ENCODE assay signal across 14 cellular contexts in genomic region chr21:33859373-33860102, GRCh38. TPM values are rescaled to one million over a fixed set of nuclear protein-coding genes. Genes with fewer than 3 reads are reported as not detected.
DNase-seq lines count a peak whose midpoint lies in the region; ATAC-seq and TF ChIP-seq lines count a peak whose summit lies in the region.
"Had no signal": no experiment of that assay in that cellular context is flagged by ENCODE, and none has a peak within 500 bp of the region (broad histone marks: within the 10 kb centered on the region; RNA-seq: fewer than 3 reads in every experiment).

No MANE protein-coding gene starts in this region.

- peaks cover 6% of the 10 kb centered on the region for H3K9me3 Mint-ChIP-seq in glutamatergic neuron (ENCODE audit: unreplicated experiment)
- H3K9me3 Mint-ChIP-seq: CD4-positive, CD25-positive, alpha-beta regulatory T cell; H9 had no signal

- H3K4me1 Mint-ChIP-seq in glutamatergic neuron (ENCODE audit: low read depth, unreplicated experiment): peaks cover 21% of the 10 kb centered on the region
- H3K4me1 Mint-ChIP-seq: CD4-positive, CD25-positive, alpha-beta regulatory T cell; IgD-negative memory B cell had no signal

- H3K27me3 Mint-ChIP-seq in glutamatergic neuron (ENCODE audit: unreplicated experiment): peaks cover 1% of the 10 kb centered on the region
- H3K27me3 Mint-ChIP-seq: CD4-positive, CD25-positive, alpha-beta regulatory T cell had no signal

- H3K9me3 ChIP-seq in ascending aorta (no peaks in the 10 kb centered on the region), subcutaneous abdominal adipose tissue (ENCODE audit: control insufficient read depth in 5 of 5, low read length in 5 of 5) (no peaks in the 10 kb centered on the region)
- H3K9me3 ChIP-seq: BLaER1 treated with 17β-estradiol and CSF1 and Interleukin-3, amounts not matched to agents 10 nM and 100 nM had no signal

- peaks cover 5% of the 10 kb centered on the region for H3K36me3 Mint-ChIP-seq in glutamatergic neuron (ENCODE audit: unreplicated experiment)
- H3K36me3 Mint-ChIP-seq: CD4-positive, CD25-positive, alpha-beta regulatory T cell; IgD-negative memory B cell had no signal

- H3K9ac ChIP-seq in subcutaneous abdominal adipose tissue (ENCODE audit: low read length in 5 of 5): no peak overlapping the region
- H3K9ac ChIP-seq: BLaER1 treated with 17β-estradiol and CSF1 and Interleukin-3, amounts not matched to agents 10 nM and 100 nM had no signal

- no peak overlapping the region for H3K4me3 ChIP-seq in ascending aorta
- no peak overlapping the region for H3K4me3 ChIP-seq in subcutaneous abdominal adipose tissue (ENCODE audit: low read depth in 1 of 5, low read length in 5 of 5)
- H3K4me3 ChIP-seq: BLaER1 treated with 17β-estradiol and CSF1 and Interleukin-3, amounts not matched to agents 10 nM and 100 nM had no signal

- H3K27me3 ChIP-seq in ascending aorta (no peaks in the 10 kb centered on the region), layer of hippocampus (ENCODE audit: control insufficient read depth, insufficient read depth, low read length) (no peaks in the 10 kb centered on the region), subcutaneous abdominal adipose tissue (ENCODE audit: control insufficient read depth in 5 of 5, insufficient read depth in 4 of 5, low read length in 5 of 5) (no peaks in the 10 kb centered on the region)
- H3K27me3 ChIP-seq: BLaER1 treated with 17β-estradiol and CSF1 and Interleukin-3, amounts not matched to agents 10 nM and 100 nM had no signal

- DNase-seq in A172 (ENCODE audit: low spot score) (peak; percentile 11), ascending aorta (ENCODE audit: low spot score in 2 of 2) (no peak), AG08395 (ENCODE audit: low spot score) (no peak), glutamatergic neuron (no peak)
- DNase-seq: CD4-positive, CD25-positive, alpha-beta regulatory T cell; DMS 273 treated with DMSO at 0.1 percent for 48 hours; H9 had no signal

- peaks cover 0 to 3% of the 10 kb centered on the region in 2 donors for H3K4me1 ChIP-seq in ascending aorta
- peaks cover 3 to 45% (median 28%) of the 10 kb centered on the region in 5 donors for H3K4me1 ChIP-seq in subcutaneous abdominal adipose tissue (ENCODE audit: control insufficient read depth in 5 of 5, insufficient read depth in 5 of 5, low read length in 5 of 5)

- no peak for TF ChIP-seq CTCF in ascending aorta (IDR thresholded peaks at IDR 0.05)
- no peak for TF ChIP-seq CTCF in glutamatergic neuron (IDR thresholded peaks at IDR 0.05; ENCODE audit: partially characterized antibody, unreplicated experiment)

- peak overlapping the region; percentile 10 to 37 for H3K27ac ChIP-seq in ascending aorta
- peak overlapping the region; percentile 41 for H3K27ac ChIP-seq in layer of hippocampus (ENCODE audit: low read depth, low read length)
- peak overlapping the region; percentile 17 for H3K27ac ChIP-seq in subcutaneous abdominal adipose tissue (ENCODE audit: low read depth, low read length)
- H3K27ac ChIP-seq: 22Rv1; BLaER1 treated with 17β-estradiol and CSF1 and Interleukin-3, amounts not matched to agents 10 nM and 100 nM had no signal

- H3K36me3 ChIP-seq in ascending aorta (no peaks in the 10 kb centered on the region), subcutaneous abdominal adipose tissue (ENCODE audit: control insufficient read depth in 5 of 5, insufficient read depth in 5 of 5, low read length in 5 of 5) (no peaks in the 10 kb centered on the region)
- H3K36me3 ChIP-seq: BLaER1 treated with 17β-estradiol and CSF1 and Interleukin-3, amounts not matched to agents 10 nM and 100 nM had no signal

- intact Hi-C loops in ascending aorta (cut with DNase I): no loop called here

- H3K4me3 Mint-ChIP-seq in glutamatergic neuron (ENCODE audit: unreplicated experiment): no peak overlapping the region
- H3K4me3 Mint-ChIP-seq: CD4-positive, CD25-positive, alpha-beta regulatory T cell; IgD-negative memory B cell had no signal

- no peak overlapping the region for H3K27ac Mint-ChIP-seq in glutamatergic neuron (ENCODE audit: unreplicated experiment)
- H3K27ac Mint-ChIP-seq: CD4-positive, CD25-positive, alpha-beta regulatory T cell; IgD-negative memory B cell had no signal

- no peak for ATAC-seq in GM21717 (IDR thresholded peaks at IDR 0.05; ENCODE audit: unreplicated experiment)
- no peak for ATAC-seq in GM18861 (IDR thresholded peaks at IDR 0.05; ENCODE audit: unreplicated experiment)

RNA-seq across cellular contexts. Expression of gene ATP5PO, which starts 56.1 kb away (rescaled TPM):
- total RNA-seq in A172 (2014; rRNA removed; shearing (Covaris generic)): 348 and 477 TPM in 2 replicates
- 62.5 TPM for total RNA-seq in ascending aorta
- 236 TPM for total RNA-seq in glutamatergic neuron (ENCODE audit: unreplicated experiment)
